Comparison of ENCODE assay signal across 8 cellular contexts in genomic region chrX:155611302-155611701, GRCh38. TPM values are rescaled to one million over a fixed set of nuclear protein-coding genes. Genes with fewer than 3 reads are reported as not detected.
DNase-seq lines count a peak whose midpoint lies in the region; TF ChIP-seq lines count a peak whose summit lies in the region.

No MANE protein-coding gene starts in this region.

- TF ChIP-seq CTCF in chondrocyte (IDR thresholded peaks at IDR 0.05) = no peak
- no peak for TF ChIP-seq CTCF in neural crest cell (conservative IDR thresholded peaks at IDR 0.05)
- TF ChIP-seq CTCF in GM20000 (IDR thresholded peaks at IDR 0.05; ENCODE audit: extremely low read depth, missing control alignments) = no peak

- H3K36me3 Mint-ChIP-seq in chondrocyte (ENCODE audit: low read depth) (peaks cover 5% of the 10 kb centered on the region), neural crest cell (ENCODE audit: low read depth) (peaks cover 31% of the 10 kb centered on the region)

- H3K27ac Mint-ChIP-seq in chondrocyte (ENCODE audit: unreplicated experiment) = peak overlapping the region; percentile 92
- no peak overlapping the region for H3K27ac Mint-ChIP-seq in neural crest cell (ENCODE audit: unreplicated experiment)

- peak; percentile 25 for DNase-seq in CD1c-positive myeloid dendritic cell (ENCODE audit: extremely low spot score)
- DNase-seq in KBM-7 = peak; percentile 66
- no peak for DNase-seq in chondrocyte (ENCODE audit: low spot score)
- no peak for DNase-seq in neural crest cell (ENCODE audit: low read depth, low spot score)
- DNase-seq in GM20000 (ENCODE audit: low spot score) = no peak
- no peak for DNase-seq in NCI-H1417 (lab: John Stamatoyannopoulos, UW)
- DNase-seq in NCI-H1694 (lab: John Stamatoyannopoulos, UW) = no peak
- no peak for DNase-seq in NCI-H510A (lab: John Stamatoyannopoulos, UW)

- in situ Hi-C loops in KBM-7 (cut with MboI; ENCODE audit: low pct_unique_long_range_greater_than_20kb, low sequenced_read_pairs) = no loop called here

- H3K4me1 Mint-ChIP-seq in chondrocyte (ENCODE audit: low read depth) (peaks cover 12% of the 10 kb centered on the region), neural crest cell (no peaks in the 10 kb centered on the region)

- no peaks in the 10 kb centered on the region for H3K27me3 Mint-ChIP-seq in chondrocyte (ENCODE audit: low read depth)
- no peaks in the 10 kb centered on the region for H3K27me3 Mint-ChIP-seq in neural crest cell (ENCODE audit: low read depth)

- H3K4me3 Mint-ChIP-seq in chondrocyte (ENCODE audit: unreplicated experiment) = peak overlapping the region; percentile 75
- peak overlapping the region; percentile 92 for H3K4me3 Mint-ChIP-seq in neural crest cell

- H3K9me3 Mint-ChIP-seq in chondrocyte (ENCODE audit: low read depth) = peaks cover 29% of the 10 kb centered on the region
- peaks cover 22% of the 10 kb centered on the region for H3K9me3 Mint-ChIP-seq in neural crest cell

RNA-seq across cellular contexts. Expression of gene SPRY3, which starts 1.1 kb away (rescaled TPM):
- 1.2 to 1.7 TPM (median 1.4 TPM) in 3 replicates for total RNA-seq in chondrocyte
- total RNA-seq in neural crest cell = 1.1 TPM in 2 replicates

RNA-seq across cellular contexts. Expression of gene TMLHE, which starts 1.4 kb away (rescaled TPM):
- total RNA-seq in chondrocyte = 10.7 to 18.1 TPM (median 12.9 TPM) in 3 replicates
- total RNA-seq in neural crest cell = 17.2 and 17.7 TPM in 2 replicates

Comparison
In these comparisons a context has a peak if more than half of its experiments do, and no peak if none do; other contexts are left out.
1. DNase-seq: peak in CD1c-positive myeloid dendritic cell (single experiment) and KBM-7 (single experiment); none in chondrocyte (single experiment), neural crest cell (single experiment), GM20000 (single experiment), NCI-H1417 (0 of 3), NCI-H1694 (single experiment) and NCI-H510A (single experiment).